In genomic region chr14:89226789-89227489, GRCh38 we compare ENCODE assay signal across 12 cellular contexts.
DNase-seq lines count a peak whose midpoint lies in the region; ATAC-seq and TF ChIP-seq lines count a peak whose summit lies in the region.
"Had no signal": no experiment of that assay in that cellular context is flagged by ENCODE, and none has a peak within 500 bp of the region (broad histone marks: within the 10 kb centered on the region; RNA-seq: fewer than 3 reads in every experiment).

No MANE protein-coding gene starts in this region.

- in situ Hi-C loops in ACHN (cut with HindIII; ENCODE audit: low pct_ligation_motif_present, low pct_unique_long_range_greater_than_20kb, low sequenced_read_pairs): no loop called here

- H3K36me3 Mint-ChIP-seq in stimulated activated naive CD8-positive, alpha-beta T cell treated with anti-CD3 and anti-CD28 coated beads, Interleukin-15, Interleukin-2, amounts not matched to agents 100 ng/mL and 50 ng/mL, for 24 hours (ENCODE audit: low read depth): peaks cover 31% of the 10 kb centered on the region
- no peaks in the 10 kb centered on the region for H3K36me3 Mint-ChIP-seq in nephron (ENCODE audit: low read depth)

- 60 to 63% methylated on average over 8 to 9 of the region's 9 CpGs for WGBS in esophagus squamous epithelium, 2 donors
- WGBS in aorta, 2 donors: 6 to 7% methylated on average over 9 of the region's 9 CpGs

- DNase-seq in stimulated activated naive CD8-positive, alpha-beta T cell treated with anti-CD3 and anti-CD28 coated beads, Interleukin-15, Interleukin-2, amounts not matched to agents 100 U/mL and 50 U/mL, for 24 hours: no peak
- DNase-seq in esophagus squamous epithelium (lab: John Stamatoyannopoulos, UW): no peak
- DNase-seq in aorta: no peak
- no peak for DNase-seq in GF-D8 (lab: John Stamatoyannopoulos, UW)
- DNase-seq in ACHN: no peak
- DNase-seq in stimulated activated CD4-positive, alpha-beta T cell treated with anti-CD3 and anti-CD28 coated beads, Interleukin-4, amount 100 ng/mL, for 24 hours: no peak
- DNase-seq: islet precursor cell, NCI-H1694 treated with DMSO at 0.1 percent for 48 hours, NCI-H510A had no signal

- H3K4me1 ChIP-seq in esophagus squamous epithelium: peaks cover 0 to 62% (median 19%) of the 10 kb centered on the region in 3 donors
- H3K4me1 ChIP-seq in aorta (ENCODE audit: control insufficient read depth in 1 of 2, insufficient read depth in 2 of 2, low read length in 2 of 2): peaks cover 3 to 10% of the 10 kb centered on the region in 2 donors

- H3K4me1 Mint-ChIP-seq in stimulated activated naive CD8-positive, alpha-beta T cell treated with anti-CD3 and anti-CD28 coated beads, Interleukin-15, Interleukin-2, amounts not matched to agents 100 ng/mL and 50 ng/mL, for 24 hours (ENCODE audit: low read depth): peaks cover 53% of the 10 kb centered on the region
- H3K4me1 Mint-ChIP-seq in nephron: peaks cover 30% of the 10 kb centered on the region

- no peak for TF ChIP-seq POLR2A in esophagus squamous epithelium (IDR thresholded peaks at IDR 0.05)

- no peaks in the 10 kb centered on the region for H3K9me3 ChIP-seq in esophagus squamous epithelium
- H3K9me3 ChIP-seq in aorta (ENCODE audit: control insufficient read depth, low read length): no peaks in the 10 kb centered on the region

- no peaks in the 10 kb centered on the region for H3K9me3 Mint-ChIP-seq in stimulated activated naive CD8-positive, alpha-beta T cell treated with anti-CD3 and anti-CD28 coated beads, Interleukin-15, Interleukin-2, amounts not matched to agents 100 ng/mL and 50 ng/mL, for 24 hours
- no peaks in the 10 kb centered on the region for H3K9me3 Mint-ChIP-seq in nephron

- peak overlapping the region; percentile 41 for H3K4me3 Mint-ChIP-seq in stimulated activated naive CD8-positive, alpha-beta T cell treated with anti-CD3 and anti-CD28 coated beads, Interleukin-15, Interleukin-2, amounts not matched to agents 100 ng/mL and 50 ng/mL, for 24 hours
- no peak overlapping the region for H3K4me3 Mint-ChIP-seq in nephron

- ATAC-seq in stimulated activated naive CD8-positive, alpha-beta T cell treated with anti-CD3 and anti-CD28 coated beads, Interleukin-15, Interleukin-2, amounts not matched to agents 100 U/mL and 50 U/mL, for 24 hours: no peak
- ATAC-seq in aorta (ENCODE audit: low FRiP score): peak; percentile 62

- H3K27me3 ChIP-seq in esophagus squamous epithelium (no peaks in the 10 kb centered on the region), aorta (ENCODE audit: control insufficient read depth in 1 of 2, insufficient read depth in 2 of 2, low read length in 1 of 2) (no peaks in the 10 kb centered on the region)
- H3K27me3 ChIP-seq: cardiac muscle cell had no signal

- TF ChIP-seq CTCF in esophagus squamous epithelium (IDR thresholded peaks at IDR 0.05) (no peak), nephron (IDR thresholded peaks at IDR 0.05; ENCODE audit: unreplicated experiment in 3 of 3) (no peak)

- H3K27ac Mint-ChIP-seq in stimulated activated naive CD8-positive, alpha-beta T cell treated with anti-CD3 and anti-CD28 coated beads, Interleukin-15, Interleukin-2, amounts not matched to agents 100 ng/mL and 50 ng/mL, for 24 hours: peak overlapping the region; percentile 85
- H3K27ac Mint-ChIP-seq in nephron: peak overlapping the region; percentile 50 to 83 (median 67)

- H3K36me3 ChIP-seq in esophagus squamous epithelium: peaks cover 0 to 13% (median 0%) of the 10 kb centered on the region in 3 donors
- H3K36me3 ChIP-seq in aorta (ENCODE audit: control insufficient read depth in 1 of 2, insufficient read depth in 2 of 2, low read length in 1 of 2): no peaks in the 10 kb centered on the region
- H3K36me3 ChIP-seq: cardiac muscle cell had no signal

- intact Hi-C loops in esophagus squamous epithelium (cut with DNase I) (no loop called here), aorta (cut with DNase I) (loop anchor here in 1 of 2 donors (5.0 kb wide), 1 partner anchor 40 kb away; no protein-coding TSS in a partner anchor)

- H3K27ac ChIP-seq in esophagus squamous epithelium: peak overlapping the region in 3 of 4 donors; percentile 0 to 51 (median 14)
- H3K27ac ChIP-seq in aorta (ENCODE audit: low read depth in 1 of 2, low read length in 2 of 2): peak overlapping the region; percentile 77 to 93
- H3K27ac ChIP-seq: cardiac muscle cell had no signal

- H3K4me3 ChIP-seq in esophagus squamous epithelium: no peak overlapping the region
- H3K4me3 ChIP-seq in aorta (ENCODE audit: low read length in 2 of 2): no peak overlapping the region
- H3K4me3 ChIP-seq: cardiac muscle cell had no signal

- no peaks in the 10 kb centered on the region for H3K27me3 Mint-ChIP-seq in stimulated activated naive CD8-positive, alpha-beta T cell treated with anti-CD3 and anti-CD28 coated beads, Interleukin-15, Interleukin-2, amounts not matched to agents 100 ng/mL and 50 ng/mL, for 24 hours
- H3K27me3 Mint-ChIP-seq in nephron (ENCODE audit: low read depth): no peaks in the 10 kb centered on the region
